ENCODE assay signal across 22 cellular contexts in genomic region chr17:13851889-13852288, GRCh38.
A peak's percentile ranks its signal among the peaks of the same experiment; 100 is the strongest.
DNase-seq lines count a peak whose midpoint lies in the region; ATAC-seq, FAIRE-seq and TF ChIP-seq lines count a peak whose summit lies in the region.
"Had no signal": no experiment of that assay in that cellular context is flagged by ENCODE, and none has a peak within 500 bp of the region (broad histone marks: within the 10 kb centered on the region; RNA-seq: fewer than 3 reads in every experiment).

No MANE protein-coding gene starts in this region.

- TF ChIP-seq CTCF in pancreas (IDR thresholded peaks at IDR 0.05) = no peak
- no peak for TF ChIP-seq CTCF in GM10266 (IDR thresholded peaks at IDR 0.05; ENCODE audit: control insufficient read depth, insufficient read depth, low read depth, missing control alignments)
- no peak for TF ChIP-seq CTCF in ascending aorta (IDR thresholded peaks at IDR 0.05)

- ATAC-seq in pancreas = peak in 3 of 4 donors; percentile 53 to 57 (median 56)
- no peak for ATAC-seq in HG03175 (IDR thresholded peaks at IDR 0.05; ENCODE audit: unreplicated experiment)

- H3K36me3 ChIP-seq in pancreas = no peaks in the 10 kb centered on the region
- no peaks in the 10 kb centered on the region for H3K36me3 ChIP-seq in ascending aorta
- H3K36me3 ChIP-seq: HAP-1 had no signal

- DNase-seq in DMS 273 (lab: John Stamatoyannopoulos, UW; ENCODE audit: unreplicated experiment) = peak; percentile 10
- no peak for DNase-seq in DMS 273 treated with DMSO at 0.1 percent for 48 hours (lab: John Stamatoyannopoulos, UW)
- DNase-seq in cerebellum (ENCODE audit: low spot score) = peak; percentile 28
- no peak for DNase-seq in pancreas
- no peak for DNase-seq in GM10266 (ENCODE audit: extremely low spot score)
- DNase-seq in ascending aorta (ENCODE audit: low spot score in 2 of 2) = no peak
- DNase-seq: ACHN; AML-193; Calu3; CD4-positive, alpha-beta memory T cell; COR-L47; DMS79; EL; GF-D8; GOT3; HFFc6 had no signal

- 27 to 33% methylated on average over 1 of the region's 1 CpG for WGBS in pancreas, 2 donors

- H3K4me3 ChIP-seq in pancreas (no peak overlapping the region), ascending aorta (no peak overlapping the region)
- H3K4me3 ChIP-seq: HAP-1 had no signal

- intact Hi-C loops in pancreas (cut with DNase I) (no loop called here), ascending aorta (cut with DNase I) (no loop called here)

- no peak for FAIRE-seq in pancreas (lab: Jason Lieb, UNC)
- FAIRE-seq: A204.1, GM12892, H54 had no signal

- peaks cover 0 to 4% (median 0%) of the 10 kb centered on the region in 3 donors for H3K4me1 ChIP-seq in pancreas
- no peaks in the 10 kb centered on the region for H3K4me1 ChIP-seq in ascending aorta
- H3K4me1 ChIP-seq: HAP-1 had no signal

- H3K27ac ChIP-seq in pancreas (no peak overlapping the region), ascending aorta (no peak overlapping the region)
- H3K27ac ChIP-seq: 22Rv1 had no signal

- H3K9me3 ChIP-seq in pancreas (no peaks in the 10 kb centered on the region), ascending aorta (no peaks in the 10 kb centered on the region)
- H3K9me3 ChIP-seq: HAP-1 had no signal

- H3K27me3 ChIP-seq in pancreas (no peaks in the 10 kb centered on the region), ascending aorta (no peaks in the 10 kb centered on the region)

Comparison
In these comparisons a context has a peak if more than half of its experiments do, and no peak if none do; other contexts are left out.
1. DNase-seq: peak in DMS 273 (single experiment) and cerebellum (single experiment); none in DMS 273 treated with DMSO at 0.1 percent for 48 hours (single experiment), pancreas (0 of 6), GM10266 (single experiment) and ascending aorta (0 of 2).